In genomic region chr1:187733234-187733633, GRCh38 we compare ENCODE assay signal across 20 cellular contexts.
"Had no signal": no experiment of that assay in that cellular context is flagged by ENCODE, and none has a peak within 500 bp of the region (broad histone marks: within the 10 kb centered on the region; RNA-seq: fewer than 3 reads in every experiment).

No MANE protein-coding gene starts in this region.

- H2AFZ ChIP-seq: hepatocyte had no signal

- H3K4me2 ChIP-seq: hepatocyte had no signal

- H3K4me1 ChIP-seq: left ventricle myocardium inferior, right atrium auricular region, testis, thyroid gland, transverse colon, upper lobe of left lung, vagina had no signal

- H3K27me3 ChIP-seq: hepatocyte, ovary, right atrium auricular region, testis, thyroid gland, transverse colon, upper lobe of left lung, vagina had no signal

- ATAC-seq: mucosa of descending colon; naive thymus-derived CD4-positive, alpha-beta T cell; natural killer cell treated with Interleukin-12 subunit alpha and Interleukin-12 subunit beta and Interleukin-15 and Interleukin-18, amount 100 ng/mL, for 72 hours; sciatic nerve; stimulated activated effector memory CD8-positive, alpha-beta T cell treated with anti-CD3 and anti-CD28 coated beads, Interleukin-12 subunit alpha, Interleukin-12 subunit beta, amount 100 ng/mL, for 72 hours had no signal

- DNase-seq: islet precursor cell; left ventricle myocardium inferior; midbrain; mucosa of descending colon; naive thymus-derived CD4-positive, alpha-beta T cell; ovary; stimulated activated CD4-positive, alpha-beta T cell treated with anti-CD3 and anti-CD28 coated beads, Interleukin-4, amount 100 ng/mL, for 24 hours; stimulated activated naive CD4-positive, alpha-beta T cell; substantia nigra; testis; thyroid gland; transverse colon; upper lobe of left lung had no signal

- H3K36me3 ChIP-seq: left ventricle myocardium inferior, ovary, right atrium auricular region, thyroid gland, transverse colon, upper lobe of left lung, vagina had no signal

- H3K9me3 ChIP-seq: mucosa of descending colon, ovary, right atrium auricular region, testis, thyroid gland, transverse colon, upper lobe of left lung, vagina had no signal

- H3K4me3 ChIP-seq: hepatocyte, left ventricle myocardium inferior, mucosa of descending colon, ovary, right atrium auricular region, skin epidermis, testis, thyroid gland, transverse colon, upper lobe of left lung, vagina had no signal

- H3K27ac ChIP-seq: hepatocyte, left ventricle myocardium inferior, ovary, right atrium auricular region, skin epidermis, testis, thyroid gland, transverse colon, upper lobe of left lung, vagina had no signal
